In genomic region chr2:128292599-128293425, GRCh38 we compare ENCODE assay signal across 14 cellular contexts. TPM values are rescaled to one million over a fixed set of nuclear protein-coding genes. Genes with fewer than 3 reads are reported as not detected.
DNase-seq lines count a peak whose midpoint lies in the region; ATAC-seq and TF ChIP-seq lines count a peak whose summit lies in the region.
"Had no signal": no experiment of that assay in that cellular context is flagged by ENCODE, and none has a peak within 500 bp of the region (broad histone marks: within the 10 kb centered on the region; RNA-seq: fewer than 3 reads in every experiment).

No MANE protein-coding gene starts in this region.

- TF ChIP-seq CTCF in H9 (conservative IDR thresholded peaks at IDR 0.05) (no peak), astrocyte of the spinal cord (IDR thresholded peaks at IDR 0.05; ENCODE audit: low read depth, low read length) (no peak), gastrocnemius medialis (IDR thresholded peaks at IDR 0.05 in 4 of 5, conservative IDR thresholded peaks at IDR 0.05 in 1 of 5) (no peak)

- POLR2A ChIA-PET in HEK293T (lab: Yijun Ruan, JAX) = no interaction called here

- no peak overlapping the region for H2AFZ ChIP-seq in H9 (ENCODE audit: low read length)

- H4K8ac ChIP-seq in H9 (replicated peaks; ENCODE audit: insufficient read length, low read depth, low read length) = no peak overlapping the region

- peaks cover 7% of the 10 kb centered on the region for H3K79me1 ChIP-seq in H9 (ENCODE audit: insufficient read depth, low read depth, low read length, poor library complexity, severe bottlenecking)

- H3K9me3 ChIP-seq in H9 (ENCODE audit: control insufficient read depth, low read depth, low read length) = no peaks in the 10 kb centered on the region
- no peaks in the 10 kb centered on the region for H3K9me3 ChIP-seq in gastrocnemius medialis

- H2BK15ac ChIP-seq in H9 (ENCODE audit: low read depth, low read length) = no peak overlapping the region

- peak; percentile 66 to 95 for ATAC-seq in gastrocnemius medialis
- ATAC-seq: naive thymus-derived CD8-positive, alpha-beta T cell had no signal

- H2BK12ac ChIP-seq in H9 (ENCODE audit: insufficient read length, low read depth, low read length) = no peak overlapping the region

- H3K4me3 Mint-ChIP-seq in H9 = no peak overlapping the region
- H3K4me3 Mint-ChIP-seq: naive thymus-derived CD8-positive, alpha-beta T cell had no signal

- H3K4me3 ChIP-seq in astrocyte of the spinal cord (ENCODE audit: low read depth, low read length) (no peak overlapping the region), gastrocnemius medialis (no peak overlapping the region)
- H3K4me3 ChIP-seq: SJCRH30 had no signal

- peak overlapping the region; percentile 36 to 84 (median 68); a peak in 4 of 7 replicates for H3K27ac Mint-ChIP-seq in H9
- H3K27ac Mint-ChIP-seq: naive thymus-derived CD8-positive, alpha-beta T cell had no signal

- H4K20me1 ChIP-seq in H9 (ENCODE audit: control insufficient read depth, insufficient read depth, insufficient read length) = no peaks in the 10 kb centered on the region

- in situ Hi-C loops in astrocyte of the spinal cord (cut with HindIII; ENCODE audit: low sequenced_read_pairs) = no loop called here
- in situ Hi-C loops in gastrocnemius medialis (cut with MboI; ENCODE audit: low sequenced_read_pairs in 4 of 4) = no loop called here

- H3K27me3 Mint-ChIP-seq in H9 (ENCODE audit: low read depth) = no peaks in the 10 kb centered on the region
- H3K27me3 Mint-ChIP-seq: naive thymus-derived CD8-positive, alpha-beta T cell had no signal

- no peak overlapping the region for H3K23ac ChIP-seq in H9 (ENCODE audit: insufficient read length, low read depth, low read length)

- H3K4me2 ChIP-seq in H9 (ENCODE audit: insufficient read depth, insufficient read length, low read length) = no peak overlapping the region

- intact Hi-C loops in gastrocnemius medialis (cut with DNase I; ENCODE audit: low total_unique reads) = no loop called here

- H2BK5ac ChIP-seq in H9 (ENCODE audit: insufficient read length, low read length) = no peak overlapping the region

- H4K5ac ChIP-seq in H9 (ENCODE audit: insufficient read length, low read depth, low read length) = no peak overlapping the region

- no peak overlapping the region for H3K4ac ChIP-seq in H9 (ENCODE audit: low read depth, low read length)

- H3K14ac ChIP-seq in H9 (ENCODE audit: insufficient read depth, low read length) = no peak overlapping the region; the same call in 1 of the 2 replicates

- H3K27ac ChIP-seq in H9 (ENCODE audit: insufficient read length, low read depth, low read length) (no peak overlapping the region), gastrocnemius medialis (peak overlapping the region; percentile 8 to 80 (median 40))

- H3K4me1 Mint-ChIP-seq in H9 = peaks cover 41 to 48% of the 10 kb centered on the region in 2 experiments

- no peak overlapping the region for H3K18ac ChIP-seq in H9 (ENCODE audit: insufficient read length, low read depth, low read length)

- H3K27me3 ChIP-seq in H9 (ENCODE audit: insufficient read depth, low read length) (no peaks in the 10 kb centered on the region), gastrocnemius medialis (no peaks in the 10 kb centered on the region)
- H3K27me3 ChIP-seq: SJCRH30 had no signal

- H4K91ac ChIP-seq in H9 (ENCODE audit: insufficient read length, low read depth, low read length) = no peak overlapping the region

- no peaks in the 10 kb centered on the region for H3K9me3 Mint-ChIP-seq in H9
- H3K9me3 Mint-ChIP-seq: naive thymus-derived CD8-positive, alpha-beta T cell had no signal

- no peak overlapping the region for H3T11ph ChIP-seq in H9 (ENCODE audit: low read length)

- H3K56ac ChIP-seq in H9 (ENCODE audit: insufficient read length, low read depth, low read length) = no peak overlapping the region

- no peak overlapping the region for H2AK5ac ChIP-seq in H9 (ENCODE audit: insufficient read length, low read length)

- peaks cover 0 to 3% of the 10 kb centered on the region in 2 donors for H3K36me3 ChIP-seq in gastrocnemius medialis
- H3K36me3 ChIP-seq: SJCRH30 had no signal

- H3K4me1 ChIP-seq in H9 (ENCODE audit: insufficient read depth, low read length) (peaks cover 18% of the 10 kb centered on the region; the same call in 1 of the 2 replicates), gastrocnemius medialis (peaks cover 7 to 18% of the 10 kb centered on the region in 2 donors)

- no peak overlapping the region for H2BK120ac ChIP-seq in H9 (ENCODE audit: low read depth, low read length, poor library complexity, severe bottlenecking)

- no peak for DNase-seq in H9
- DNase-seq in astrocyte of the spinal cord (ENCODE audit: low read depth, low spot score) = peak; percentile 62
- DNase-seq in iPS-NIHi7 (ENCODE audit: extremely low spot score) = peak; percentile 51
- peak; percentile 25 to 41 for DNase-seq in gastrocnemius medialis
- DNase-seq in erythroblast (lab: John Stamatoyannopoulos, UW) = no peak
- no peak for DNase-seq in T-helper 2 cell
- DNase-seq in HEK293T (ENCODE audit: extremely low spot score) = no peak
- DNase-seq in NCI-H2196 (lab: John Stamatoyannopoulos, UW; ENCODE audit: unreplicated experiment) = no peak
- DNase-seq: activated T-cell treated with anti-CD3 and anti-CD28 coated beads, Interleukin-2, amount 50 U/mL, for 1 hour; NCI-H1105 treated with DMSO at 0.1 percent for 48 hours; NCI-H524 treated with DMSO at 0.1 percent for 48 hours; SJCRH30; stimulated activated CD4-positive, alpha-beta T cell treated with anti-CD3 and anti-CD28 coated beads, Interleukin-15, amount 100 ng/mL, for 24 hours had no signal

- H3K9ac ChIP-seq in H9 (ENCODE audit: extremely low read depth, insufficient read length, low read length) = no peak overlapping the region

- H3K79me2 ChIP-seq in H9 (ENCODE audit: insufficient read depth, low read length) = peaks cover 13% of the 10 kb centered on the region; the same call in 1 of the 2 replicates

- no CpG with 5 or more reads among the region's 21 CpGs for WGBS in H9 (ENCODE audit: extremely low coverage, insufficient read length, low lambda C conversion rate)

- H3K36me3 Mint-ChIP-seq in H9 (ENCODE audit: insufficient read depth in 1 of 3, low read depth in 3 of 3) = peaks cover 6 to 20% (median 11%) of the 10 kb centered on the region in 3 experiments; a peak in 6 of 7 replicates

- CTCF ChIA-PET in HEK293T (lab: Yijun Ruan, JAX) = no interaction called here

- TF ChIP-seq POLR2A in gastrocnemius medialis (IDR thresholded peaks at IDR 0.05) = no peak
- no peak for TF ChIP-seq POLR2A in erythroblast (IDR thresholded peaks at IDR 0.05; ENCODE audit: low read length)

- H2BK20ac ChIP-seq in H9 (ENCODE audit: low read depth, low read length, poor library complexity, severe bottlenecking) = no peak overlapping the region

- no peaks in the 10 kb centered on the region for H3K23me2 ChIP-seq in H9 (ENCODE audit: insufficient read length, low read depth, low read length, poor library complexity, severe bottlenecking)

TF ChIP-seq in HEK293T, 16 proteins besides CTCF, POLR2A, EP300 and RAD21:
- TF ChIP-seq HDGF (IDR thresholded peaks at IDR 0.05; ENCODE audit: borderline replicate concordance) (no peak), FOXM1 (IDR thresholded peaks at IDR 0.05; ENCODE audit: borderline replicate concordance) (no peak), TARDBP (IDR thresholded peaks at IDR 0.05) (no peak), LEF1 (IDR thresholded peaks at IDR 0.05; ENCODE audit: borderline replicate concordance) (no peak), ZNF384 (IDR thresholded peaks at IDR 0.05) (no peak), SP1 (IDR thresholded peaks at IDR 0.05) (no peak), L3MBTL2 (conservative IDR thresholded peaks at IDR 0.05) (no peak), NFRKB (IDR thresholded peaks at IDR 0.05) (no peak), CTBP1 (IDR thresholded peaks at IDR 0.05; ENCODE audit: borderline replicate concordance) (no peak), ELF4 (IDR thresholded peaks at IDR 0.05) (no peak), ARNT (IDR thresholded peaks at IDR 0.05) (no peak)

RNA-seq across cellular contexts. Expression of gene HS6ST1, which starts 25.9 kb away (rescaled TPM):
- total RNA-seq in H9 (2021) (58.9 and 60.2 TPM in 2 replicates), gastrocnemius medialis (10 to 100 TPM; 44.6 to 63.3 (median 53.5) TPM)

Comparison
In these comparisons a context has a peak if more than half of its experiments do, and no peak if none do; other contexts are left out.
1. DNase-seq: peak in astrocyte of the spinal cord (single experiment), iPS-NIHi7 (single experiment) and gastrocnemius medialis (2 of 2); none in H9 (single experiment), erythroblast (0 of 2), T-helper 2 cell (0 of 5), HEK293T (single experiment) and NCI-H2196 (single experiment).